Comparison of ENCODE assay signal across 9 cellular contexts in the genomic region with DNA sequence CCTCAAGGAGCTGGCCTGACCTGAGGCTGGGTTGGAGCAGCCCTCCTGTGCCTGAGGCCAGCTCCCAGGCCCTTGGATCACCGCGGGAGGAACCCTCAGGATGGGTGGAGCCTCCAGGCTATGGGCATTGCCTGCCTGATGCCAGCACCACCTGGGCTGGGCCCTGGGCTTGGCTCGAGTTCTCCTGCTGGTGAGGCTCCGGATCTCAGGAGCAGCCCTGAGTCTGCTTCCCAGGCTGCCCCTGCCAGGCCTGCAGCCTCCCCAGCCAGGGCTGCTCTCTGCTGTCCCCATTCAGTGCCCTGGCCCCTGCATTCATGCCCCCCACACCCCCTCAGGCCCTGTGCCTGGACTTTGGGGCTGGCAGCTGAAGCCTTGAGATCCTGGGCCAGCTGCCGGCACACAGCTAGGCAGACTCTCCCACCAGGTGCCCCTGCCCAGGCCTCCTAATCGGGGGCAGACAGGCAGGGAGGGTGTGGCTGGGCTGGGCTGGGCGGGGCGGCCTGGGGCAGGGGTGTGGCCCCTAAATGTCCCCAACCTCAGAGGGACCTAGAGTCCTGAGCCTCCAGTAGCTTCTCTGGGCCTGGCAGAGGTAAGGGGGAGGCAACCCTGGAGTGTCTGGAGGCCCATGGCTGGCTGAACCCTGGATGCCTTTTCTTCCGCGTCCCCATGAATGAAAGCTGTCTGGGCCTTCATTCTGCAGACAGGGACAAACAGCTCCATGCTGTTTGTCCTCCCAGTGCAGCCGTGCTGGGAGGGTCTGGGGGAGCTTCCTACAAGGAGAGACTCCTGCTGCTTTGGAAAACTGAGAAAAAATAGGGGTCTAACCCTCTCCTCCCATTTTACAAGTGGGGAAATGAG. TPM values are rescaled to one million over a fixed set of nuclear protein-coding genes. Genes with fewer than 3 reads are reported as not detected.
A peak's percentile ranks its signal among the peaks of the same experiment; 100 is the strongest.
DNase-seq lines count a peak whose midpoint lies in the region; ATAC-seq and TF ChIP-seq lines count a peak whose summit lies in the region.
"Had no signal": no experiment of that assay in that cellular context is flagged by ENCODE, and none has a peak within 500 bp of the region (broad histone marks: within the 10 kb centered on the region; RNA-seq: fewer than 3 reads in every experiment).

No MANE protein-coding gene starts in this region.

- no peak for DNase-seq in AG09309 (ENCODE audit: low read depth)
- no peak for DNase-seq in mammary epithelial cell
- no peak for DNase-seq in naive thymus-derived CD8-positive, alpha-beta T cell
- DNase-seq in stimulated activated CD8-positive, alpha-beta memory T cell treated with anti-CD3 and anti-CD28 coated beads, Interleukin-4, amount 100 ng/mL, for 48 hours = no peak
- DNase-seq in AML-193 (lab: John Stamatoyannopoulos, UW) = no peak
- DNase-seq in NCI-H526 (lab: John Stamatoyannopoulos, UW) = no peak
- no peak for DNase-seq in thyroid gland

- 66% methylated on average over 5 of the region's 11 CpGs for WGBS in mammary epithelial cell (ENCODE audit: low coverage, missing lambda C conversion rate)
- 77 to 79% methylated on average over 4 to 5 of the region's 11 CpGs for WGBS in thyroid gland, 2 donors

- H4K20me1 ChIP-seq in mammary epithelial cell (ENCODE audit: insufficient read depth, low read length) = peaks cover under 1% of the 10 kb centered on the region

- no peak for ATAC-seq in naive thymus-derived CD8-positive, alpha-beta T cell

- no peaks in the 10 kb centered on the region for H3K9me3 ChIP-seq in mammary epithelial cell (replicated peaks; ENCODE audit: insufficient read depth, low read length)
- H3K9me3 ChIP-seq in thyroid gland = no peaks in the 10 kb centered on the region

- intact Hi-C loops in mammary epithelial cell (cut with micrococcal nuclease) = no loop called here
- intact Hi-C loops in thyroid gland (cut with DNase I) = no loop called here

- TF ChIP-seq POLR2A in thyroid gland (IDR thresholded peaks at IDR 0.05) = no peak

- H3K36me3 ChIP-seq in mammary epithelial cell (ENCODE audit: insufficient read depth, low read length) (no peaks in the 10 kb centered on the region), thyroid gland (no peaks in the 10 kb centered on the region)

- POLR2A ChIA-PET in naive thymus-derived CD8-positive, alpha-beta T cell (lab: Charles Lee) = interaction anchor here (0.6 to 2.1 kb wide), 4 partner anchors 20 to 167 kb away, joined by 3 to 8 read pairs (median 4); partner anchors contain the start of genes CAPN15 and DECR2

- H2AFZ ChIP-seq in mammary epithelial cell (ENCODE audit: low read depth, low read length) = peak overlapping the region; percentile 94

- H3K4me1 ChIP-seq in mammary epithelial cell (ENCODE audit: insufficient read depth, low read length) (peaks cover 22% of the 10 kb centered on the region), thyroid gland (peaks cover 7 to 35% of the 10 kb centered on the region in 2 donors)

- H3K27ac Mint-ChIP-seq in IgD-negative memory B cell = peak overlapping the region; percentile 78 to 99 (median 93)
- H3K27ac Mint-ChIP-seq in naive thymus-derived CD8-positive, alpha-beta T cell = peak overlapping the region in 9 of 10 donors; percentile 85 to 94 (median 91)

- H3K36me3 Mint-ChIP-seq in IgD-negative memory B cell = no peaks in the 10 kb centered on the region
- H3K36me3 Mint-ChIP-seq in naive thymus-derived CD8-positive, alpha-beta T cell = no peaks in the 10 kb centered on the region

- CTCF ChIA-PET in mammary epithelial cell (lab: Charles Lee; ENCODE audit: low non-redundant PET) = no interaction called here

- H3K27ac ChIP-seq in mammary epithelial cell (ENCODE audit: insufficient read depth, low read depth, low read length) (no peak overlapping the region), thyroid gland (peak overlapping the region in 1 of 3 donors; percentile 58)

- H3K4me1 Mint-ChIP-seq in IgD-negative memory B cell = peaks cover 15 to 21% (median 19%) of the 10 kb centered on the region in 3 donors
- peaks cover 20 to 39% (median 35%) of the 10 kb centered on the region in 4 donors for H3K4me1 Mint-ChIP-seq in naive thymus-derived CD8-positive, alpha-beta T cell

- no peak overlapping the region for H3K9ac ChIP-seq in mammary epithelial cell (ENCODE audit: insufficient read depth, low read length)

- in situ Hi-C loops in mammary epithelial cell (cut with MboI; ENCODE audit: low sequenced_read_pairs in 2 of 2) = no loop called here

- no TSS peak for BruUV-seq in mammary epithelial cell (replicated peaks; lab: Mats Ljungman, UMichigan)

- dilution Hi-C loops in mammary epithelial cell (cut with HindIII; ENCODE audit: low sequenced_read_pairs) = no loop called here

- peak overlapping the region; percentile 95 for H3K4me2 ChIP-seq in mammary epithelial cell (ENCODE audit: insufficient read depth, low read depth, low read length)

- no peaks in the 10 kb centered on the region for H3K27me3 Mint-ChIP-seq in IgD-negative memory B cell
- H3K27me3 Mint-ChIP-seq in naive thymus-derived CD8-positive, alpha-beta T cell = no peaks in the 10 kb centered on the region

- no peaks in the 10 kb centered on the region for H3K9me3 Mint-ChIP-seq in IgD-negative memory B cell
- H3K9me3 Mint-ChIP-seq in naive thymus-derived CD8-positive, alpha-beta T cell = peaks cover 0 to 2% (median 0%) of the 10 kb centered on the region in 9 donors

- H3K4me3 ChIP-seq in AG09309 (ENCODE audit: control insufficient read depth, low read depth, low read length) = peak overlapping the region; percentile 70
- H3K4me3 ChIP-seq in mammary epithelial cell (replicated peaks in 1 of 3; ENCODE audit: insufficient read depth in 1 of 3, low read depth in 2 of 3, low read length in 3 of 3) = peak overlapping the region in 1 of 3 experiments; percentile 52
- H3K4me3 ChIP-seq in thyroid gland (replicated peaks in 1 of 3) = no peak overlapping the region

- peaks cover 32% of the 10 kb centered on the region for H3K79me2 ChIP-seq in mammary epithelial cell (ENCODE audit: insufficient read depth, low read length)

- TF ChIP-seq CTCF in AG09309 (IDR thresholded peaks at IDR 0.05; ENCODE audit: control insufficient read depth, insufficient read depth, low read depth, low read length, missing control alignments) (no peak), mammary epithelial cell (conservative IDR thresholded peaks at IDR 0.05 in 1 of 2, IDR thresholded peaks at IDR 0.05 in 1 of 2; ENCODE audit: extremely low read depth in 1 of 2, insufficient read depth in 1 of 2, low read depth in 1 of 2, low read length in 2 of 2) (no peak), thyroid gland (IDR thresholded peaks at IDR 0.05) (no peak)

- no peaks in the 10 kb centered on the region for H3K27me3 ChIP-seq in mammary epithelial cell (ENCODE audit: insufficient read depth, low read length)
- H3K27me3 ChIP-seq in thyroid gland = no peaks in the 10 kb centered on the region

- H3K4me3 Mint-ChIP-seq in IgD-negative memory B cell = peak overlapping the region; percentile 82 to 91 (median 84)
- peak overlapping the region; percentile 81 to 91 (median 84) for H3K4me3 Mint-ChIP-seq in naive thymus-derived CD8-positive, alpha-beta T cell

RNA-seq across cellular contexts. Expression of gene PIGQ, which starts 1.1 kb away (rescaled TPM):
- polyA plus RNA-seq in IgD-negative memory B cell (18.9 TPM), mammary epithelial cell (34.6 TPM)
- total RNA-seq in mammary epithelial cell (10 to 100 TPM; 24.7 to 45.5 TPM), thyroid gland (100 to 1,000 TPM in 3 of 4 donors, 10 to 100 TPM in 1; 69.6 to 125 (median 108) TPM)
- 44.1 TPM for polyA minus RNA-seq in mammary epithelial cell
- total RNA-seq in naive thymus-derived CD8-positive, alpha-beta T cell = 10 to 100 TPM; 55.8 to 59.0 TPM
- 10 to 100 TPM in 1 of 3 donors, 1 to 10 TPM in 2; 8.8 to 13.4 (median 9.3) TPM for polyA plus RNA-seq in naive thymus-derived CD8-positive, alpha-beta T cell

RNA-seq across cellular contexts. Expression of gene NHLRC4, which starts 1.8 kb away (rescaled TPM):
- polyA plus RNA-seq in IgD-negative memory B cell (4.5 TPM), mammary epithelial cell (0.06 TPM)
- total RNA-seq in mammary epithelial cell (under 1 TPM in 1 of 2 donors, not detected in 1; 0.17 TPM), thyroid gland (under 1 TPM in 3 of 4 donors, not detected in 1; 0.63 to 0.81 (median 0.67) TPM)
- polyA minus RNA-seq in mammary epithelial cell = not detected
- 1 to 10 TPM; 4.7 to 5.3 TPM for total RNA-seq in naive thymus-derived CD8-positive, alpha-beta T cell
- polyA plus RNA-seq in naive thymus-derived CD8-positive, alpha-beta T cell = 1 to 10 TPM; 1.5 to 3.3 (median 1.7) TPM

RNA-seq across cellular contexts. Expression of gene PRR35, which starts 8.4 kb away (rescaled TPM):
- polyA plus RNA-seq in IgD-negative memory B cell (not detected), mammary epithelial cell (not detected)
- total RNA-seq in mammary epithelial cell (not detected), thyroid gland (not detected)
- not detected for polyA minus RNA-seq in mammary epithelial cell
- total RNA-seq in naive thymus-derived CD8-positive, alpha-beta T cell = not detected
- polyA plus RNA-seq in naive thymus-derived CD8-positive, alpha-beta T cell = not detected
- total RNA-seq: mucosa of gallbladder had no signal

RNA-seq across cellular contexts. Expression of gene RAB40C, which starts 21.2 kb away (rescaled TPM):
- polyA plus RNA-seq in IgD-negative memory B cell (14.7 TPM), mammary epithelial cell (6.4 TPM)
- total RNA-seq in mammary epithelial cell (10 to 100 TPM; 11.3 to 19.9 TPM), thyroid gland (10 to 100 TPM; 17.7 to 24.4 (median 18.4) TPM)
- polyA minus RNA-seq in mammary epithelial cell = 2.7 TPM
- 10 to 100 TPM; 18.6 to 19.9 TPM for total RNA-seq in naive thymus-derived CD8-positive, alpha-beta T cell
- polyA plus RNA-seq in naive thymus-derived CD8-positive, alpha-beta T cell = 10 to 100 TPM in 1 of 3 donors, 1 to 10 TPM in 2; 5.8 to 14.6 (median 6.2) TPM

RNA-seq across cellular contexts. Expression of gene CAPN15, which starts 41.1 kb away (rescaled TPM):
- polyA plus RNA-seq in IgD-negative memory B cell (9.1 TPM), mammary epithelial cell (18.9 TPM)
- total RNA-seq in mammary epithelial cell (10 to 100 TPM; 32.8 to 58.5 TPM), thyroid gland (10 to 100 TPM; 19.6 to 42.6 (median 29.0) TPM)
- polyA minus RNA-seq in mammary epithelial cell = 10.6 TPM
- 10 to 100 TPM; 63.1 to 63.2 TPM for total RNA-seq in naive thymus-derived CD8-positive, alpha-beta T cell
- 1 to 10 TPM; 5.5 to 7.9 (median 6.0) TPM for polyA plus RNA-seq in naive thymus-derived CD8-positive, alpha-beta T cell
